ENCODE assay signal across 9 cellular contexts in the genomic region with DNA sequence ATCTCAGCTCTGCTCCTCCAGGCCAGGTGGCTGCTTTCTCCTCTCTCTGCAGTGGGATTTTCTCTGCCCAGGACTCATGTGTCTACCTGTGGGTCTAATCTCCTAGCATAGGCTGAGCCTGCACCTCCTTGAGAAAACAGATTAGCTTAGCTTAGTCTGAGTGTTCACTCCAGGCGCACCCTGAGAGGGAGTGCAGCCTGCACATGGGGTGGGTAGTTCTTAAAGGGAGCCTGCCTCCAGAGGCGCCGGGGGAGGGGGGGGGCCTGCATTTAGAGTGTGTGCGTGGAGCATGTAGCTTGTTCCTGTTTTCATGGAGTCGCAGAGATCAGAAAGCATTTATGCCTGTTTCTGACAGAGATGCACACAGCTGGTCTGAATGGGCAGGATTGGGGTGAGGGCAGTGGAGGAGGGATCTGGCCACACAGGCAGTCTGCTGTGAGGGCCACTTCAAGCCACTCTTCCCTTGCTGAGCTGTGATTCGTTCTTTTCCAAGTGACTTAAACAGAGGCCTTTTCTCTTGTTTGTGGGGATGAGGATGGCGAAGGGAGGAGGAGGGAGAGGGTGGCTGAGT. TPM values are rescaled to one million over a fixed set of nuclear protein-coding genes. Genes with fewer than 3 reads are reported as not detected.
DNase-seq lines count a peak whose midpoint lies in the region; ATAC-seq, FAIRE-seq and TF ChIP-seq lines count a peak whose summit lies in the region.
"Had no signal": no experiment of that assay in that cellular context is flagged by ENCODE, and none has a peak within 500 bp of the region (broad histone marks: within the 10 kb centered on the region; RNA-seq: fewer than 3 reads in every experiment).

No MANE protein-coding gene starts in this region.

- no peaks in the 10 kb centered on the region for H3K9me3 ChIP-seq in neutrophil

- TF ChIP-seq CTCF in D721Med (IDR thresholded peaks at IDR 0.05; ENCODE audit: insufficient read depth, missing control alignments) (no peak), dorsolateral prefrontal cortex (IDR thresholded peaks at IDR 0.05 in 54 of 56, conservative IDR thresholded peaks at IDR 0.05 in 2 of 56; ENCODE audit: low read depth in 1 of 56, partially characterized antibody in 56 of 56) (peak in 1 of 56 donors; percentile 15), neutrophil (IDR thresholded peaks at IDR 0.05) (no peak), glutamatergic neuron (IDR thresholded peaks at IDR 0.05; ENCODE audit: partially characterized antibody, unreplicated experiment) (no peak)

- H3K27ac ChIP-seq in dorsolateral prefrontal cortex = peak overlapping the region in 46 of 59 donors; percentile 3 to 74 (median 54)
- H3K27ac ChIP-seq in neutrophil = peak overlapping the region; percentile 18

- peaks cover 4 to 13% of the 10 kb centered on the region in 2 experiments for H3K4me1 ChIP-seq in neutrophil (ENCODE audit: control insufficient read depth in 1 of 2, insufficient read depth in 1 of 2, low read depth in 1 of 2, low read length in 1 of 2)

- no peak overlapping the region for H3K27ac Mint-ChIP-seq in glutamatergic neuron (ENCODE audit: unreplicated experiment)
- H3K27ac Mint-ChIP-seq: T-cell had no signal

- peak; percentile 35 for FAIRE-seq in D721Med (lab: Jason Lieb, UNC)

- no peaks in the 10 kb centered on the region for H3K9me3 Mint-ChIP-seq in glutamatergic neuron (ENCODE audit: unreplicated experiment)
- H3K9me3 Mint-ChIP-seq: T-cell had no signal

- intact Hi-C loops in dorsolateral prefrontal cortex (cut with DNase I) = loop anchor here in 1 of 2 donors (5.0 kb wide), 2 partner anchors 40 to 60 kb away; no protein-coding TSS in a partner anchor

- H3K36me3 ChIP-seq in neutrophil = peaks cover 11% of the 10 kb centered on the region

- no peak overlapping the region for H3K4me3 Mint-ChIP-seq in glutamatergic neuron (ENCODE audit: unreplicated experiment)
- H3K4me3 Mint-ChIP-seq: T-cell had no signal

- peaks cover under 1% of the 10 kb centered on the region for H3K27me3 Mint-ChIP-seq in glutamatergic neuron (ENCODE audit: unreplicated experiment)
- H3K27me3 Mint-ChIP-seq: T-cell had no signal

- H3K4me3 ChIP-seq in dorsolateral prefrontal cortex = peak overlapping the region in 52 of 59 donors; percentile 1 to 55 (median 32)
- H3K4me3 ChIP-seq in neutrophil (ENCODE audit: low read depth in 1 of 2, low read length in 1 of 2) = no peak overlapping the region

- H3K27me3 ChIP-seq in dorsolateral prefrontal cortex (no peaks in the 10 kb centered on the region), neutrophil (no peaks in the 10 kb centered on the region)

- H3K36me3 Mint-ChIP-seq in glutamatergic neuron (ENCODE audit: unreplicated experiment) = peaks cover 4% of the 10 kb centered on the region

- ATAC-seq in HG03196 (IDR thresholded peaks at IDR 0.05; ENCODE audit: unreplicated experiment) (no peak), GM18909 (IDR thresholded peaks at IDR 0.05; ENCODE audit: poor library complexity, unreplicated experiment) (no peak), HG03039 (IDR thresholded peaks at IDR 0.05; ENCODE audit: unreplicated experiment) (no peak)
- ATAC-seq: T-cell had no signal

- DNase-seq in D721Med (ENCODE audit: insufficient read length, low spot score) (peak; percentile 93), NCI-H510A (lab: John Stamatoyannopoulos, UW) (peak; percentile 61), dorsolateral prefrontal cortex (peak in 5 of 10 donors; percentile 61 to 71 (median 67)), glutamatergic neuron (no peak)

- peaks cover 15% of the 10 kb centered on the region for H3K4me1 Mint-ChIP-seq in glutamatergic neuron (ENCODE audit: low read depth, unreplicated experiment)

RNA-seq across cellular contexts. Expression of a gene that starts 45.2 kb away (rescaled TPM):
- total RNA-seq in dorsolateral prefrontal cortex (10 to 100 TPM; 32.6 to 75.9 (median 45.2) TPM), glutamatergic neuron (ENCODE audit: unreplicated experiment) (35.2 TPM)

Comparison
In these comparisons a context has a peak if more than half of its experiments do, and no peak if none do; other contexts are left out.
1. H3K4me3 ChIP-seq: peak in dorsolateral prefrontal cortex (52 of 59); none in neutrophil (0 of 2).